8 cellular contexts compared by ENCODE assay signal in the genomic region with DNA sequence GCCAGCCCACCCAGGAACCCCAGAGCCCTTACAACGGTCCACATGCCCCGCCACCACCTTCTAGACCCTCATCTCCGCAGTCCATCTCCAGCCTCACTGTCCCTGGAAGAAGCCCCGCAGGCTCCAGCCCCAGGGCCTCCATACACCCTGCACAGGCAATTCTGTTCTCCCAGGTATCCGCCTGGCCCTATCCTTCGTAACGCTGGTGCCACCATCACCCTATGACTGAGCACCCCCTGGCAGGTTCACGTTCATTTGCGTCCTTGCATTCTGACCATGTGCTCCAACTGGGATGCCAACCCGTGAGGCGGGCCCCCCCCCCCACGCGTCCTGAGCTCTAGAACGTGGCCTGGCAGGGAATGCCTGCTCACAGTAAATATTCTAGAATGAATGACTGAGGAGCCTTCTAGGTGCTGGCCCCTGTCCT. TPM values are rescaled to one million over a fixed set of nuclear protein-coding genes. Genes with fewer than 3 reads are reported as not detected.
A peak's percentile ranks its signal among the peaks of the same experiment; 100 is the strongest.
DNase-seq lines count a peak whose midpoint lies in the region; ATAC-seq and TF ChIP-seq lines count a peak whose summit lies in the region.

No MANE protein-coding gene starts in this region.

- H3K4me2 ChIP-seq in GM23338, result peak overlapping the region; percentile 65

- H3K9me3 Mint-ChIP-seq in GM23338, result peaks cover 5% of the 10 kb centered on the region; the same call in 2 of the 3 replicates

- H3K27ac ChIP-seq in GM23338 (ENCODE audit: low read depth) (no peak overlapping the region), foreskin keratinocyte (peak overlapping the region; percentile 89)

- H3K4me1 ChIP-seq in GM23338 (ENCODE audit: insufficient read depth), result peaks cover 30% of the 10 kb centered on the region
- peaks cover 7% of the 10 kb centered on the region for H3K4me1 ChIP-seq in foreskin keratinocyte

- H3K27me3 ChIP-seq in GM23338 (ENCODE audit: insufficient read depth) (0 out of 2 replicates have a peak, but pooled peaks cover 3% of the 10 kb centered on the region), foreskin keratinocyte (no peaks in the 10 kb centered on the region)

- 0 out of 2 replicates have a peak, but pooled peaks cover 5% of the 10 kb centered on the region for H3K36me3 ChIP-seq in GM23338 (ENCODE audit: insufficient read depth)

- peaks cover 6% of the 10 kb centered on the region; the same call in 1 of the 3 replicates for H3K36me3 Mint-ChIP-seq in GM23338 (ENCODE audit: low read depth)

- peak overlapping the region; percentile 67 for H2AFZ ChIP-seq in GM23338

- H3K9me2 ChIP-seq in GM23338 (ENCODE audit: insufficient read depth), result no peaks in the 10 kb centered on the region

- H3K4me3 Mint-ChIP-seq in GM23338, result peak overlapping the region; percentile 61

- no peak for TF ChIP-seq CTCF in GM23338 (conservative IDR thresholded peaks at IDR 0.05; ENCODE audit: low read depth in 2 of 2)
- TF ChIP-seq CTCF in WI38 (IDR thresholded peaks at IDR 0.05; ENCODE audit: low read depth, low read length), result no peak
- TF ChIP-seq CTCF in foreskin keratinocyte (conservative IDR thresholded peaks at IDR 0.05), result no peak

- ATAC-seq in GM23338, result peak; percentile 3; the same call in 2 of the 3 replicates
- ATAC-seq in foreskin keratinocyte, result no peak
- no peak for ATAC-seq in GM21825 (IDR thresholded peaks at IDR 0.05; ENCODE audit: unreplicated experiment)
- no peak for ATAC-seq in HG03521 (IDR thresholded peaks at IDR 0.05; ENCODE audit: unreplicated experiment)

- H4K20me1 ChIP-seq in GM23338 (replicated peaks; ENCODE audit: insufficient read depth), result no peaks in the 10 kb centered on the region

- peaks cover 25% of the 10 kb centered on the region for H3K27me3 Mint-ChIP-seq in GM23338 (ENCODE audit: insufficient read depth, low read depth, poor library complexity)

- H3K79me2 ChIP-seq in GM23338 (replicated peaks; ENCODE audit: insufficient read depth), result peaks cover 33% of the 10 kb centered on the region

- H3K4me3 ChIP-seq in GM23338 (peak overlapping the region; percentile 88; the same call in 1 of the 2 replicates), WI38 (ENCODE audit: low read depth, low read length) (peak overlapping the region; percentile 34), skeletal muscle cell (ENCODE audit: low read depth, low read length) (peak overlapping the region; percentile 35)

- H3K27ac Mint-ChIP-seq in GM23338, result peak overlapping the region; percentile 83

- peaks cover 27% of the 10 kb centered on the region for H3K4me1 Mint-ChIP-seq in GM23338

- 0 out of 2 replicates have a peak, but pooled peaks cover 9% of the 10 kb centered on the region for H3F3A ChIP-seq in GM23338 (replicated peaks; ENCODE audit: low read depth)

- no peak for DNase-seq in GM23338 (ENCODE audit: low spot score)
- DNase-seq in foreskin keratinocyte, result no peak
- no peak for DNase-seq in skeletal muscle cell (ENCODE audit: low read depth)
- DNase-seq in NOMO-1 treated with DMSO at 0.1 percent for 48 hours (lab: John Stamatoyannopoulos, UW; ENCODE audit: unreplicated experiment), result no peak
- no peak for DNase-seq in COR-L47 (lab: John Stamatoyannopoulos, UW)

TF ChIP-seq in GM23338, 12 proteins besides CTCF, POLR2A, EP300 and RAD21 (continues in another document):
- TF ChIP-seq ZNF114 (CRISPR knock-in tag; IDR thresholded peaks at IDR 0.05) (no peak), STAT1 (IDR thresholded peaks at IDR 0.05; ENCODE audit: unreplicated experiment) (no peak), ZNF462 (CRISPR knock-in tag; IDR thresholded peaks at IDR 0.05) (no peak), EZH2 (IDR thresholded peaks at IDR 0.05; ENCODE audit: low read depth, unreplicated experiment) (no peak)
- TF ChIP-seq, protein P1, sequence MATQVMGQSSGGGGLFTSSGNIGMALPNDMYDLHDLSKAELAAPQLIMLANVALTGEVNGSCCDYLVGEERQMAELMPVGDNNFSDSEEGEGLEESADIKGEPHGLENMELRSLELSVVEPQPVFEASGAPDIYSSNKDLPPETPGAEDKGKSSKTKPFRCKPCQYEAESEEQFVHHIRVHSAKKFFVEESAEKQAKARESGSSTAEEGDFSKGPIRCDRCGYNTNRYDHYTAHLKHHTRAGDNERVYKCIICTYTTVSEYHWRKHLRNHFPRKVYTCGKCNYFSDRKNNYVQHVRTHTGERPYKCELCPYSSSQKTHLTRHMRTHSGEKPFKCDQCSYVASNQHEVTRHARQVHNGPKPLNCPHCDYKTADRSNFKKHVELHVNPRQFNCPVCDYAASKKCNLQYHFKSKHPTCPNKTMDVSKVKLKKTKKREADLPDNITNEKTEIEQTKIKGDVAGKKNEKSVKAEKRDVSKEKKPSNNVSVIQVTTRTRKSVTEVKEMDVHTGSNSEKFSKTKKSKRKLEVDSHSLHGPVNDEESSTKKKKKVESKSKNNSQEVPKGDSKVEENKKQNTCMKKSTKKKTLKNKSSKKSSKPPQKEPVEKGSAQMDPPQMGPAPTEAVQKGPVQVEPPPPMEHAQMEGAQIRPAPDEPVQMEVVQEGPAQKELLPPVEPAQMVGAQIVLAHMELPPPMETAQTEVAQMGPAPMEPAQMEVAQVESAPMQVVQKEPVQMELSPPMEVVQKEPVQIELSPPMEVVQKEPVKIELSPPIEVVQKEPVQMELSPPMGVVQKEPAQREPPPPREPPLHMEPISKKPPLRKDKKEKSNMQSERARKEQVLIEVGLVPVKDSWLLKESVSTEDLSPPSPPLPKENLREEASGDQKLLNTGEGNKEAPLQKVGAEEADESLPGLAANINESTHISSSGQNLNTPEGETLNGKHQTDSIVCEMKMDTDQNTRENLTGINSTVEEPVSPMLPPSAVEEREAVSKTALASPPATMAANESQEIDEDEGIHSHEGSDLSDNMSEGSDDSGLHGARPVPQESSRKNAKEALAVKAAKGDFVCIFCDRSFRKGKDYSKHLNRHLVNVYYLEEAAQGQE (IDR thresholded peaks at IDR 0.05; ENCODE audit: unreplicated experiment), result no peak

RNA-seq across cellular contexts. Expression of gene SCARB1, which starts 0.7 kb away (rescaled TPM):
- 49.3 and 62.5 TPM in 2 replicates for total RNA-seq in GM23338 (2014; rRNA removed; shearing (Covaris generic))
- polyA plus RNA-seq in GM23338 (2016; fragmentation: Nextera tagmentation; extraction: Ambion mirVana) (31.0 TPM in 2 replicates), foreskin keratinocyte (69.5 and 69.7 TPM in 2 replicates)
- total RNA-seq in foreskin keratinocyte, result 48.4 and 52.1 TPM in 2 replicates

RNA-seq across cellular contexts. Expression of gene UBC, which starts 50.1 kb away (rescaled TPM):
- total RNA-seq in GM23338 (2014; rRNA removed; shearing (Covaris generic)), result 665 and 754 TPM in 2 replicates
- 511 and 519 TPM in 2 replicates for polyA plus RNA-seq in GM23338 (2016; fragmentation: Nextera tagmentation; extraction: Ambion mirVana)
- total RNA-seq in foreskin keratinocyte, result 1,251 and 1,486 TPM in 2 replicates
- polyA plus RNA-seq in foreskin keratinocyte, result 1,048 and 1,182 TPM in 2 replicates

Comparison
In these comparisons a context has a peak if more than half of its experiments do, and no peak if none do; other contexts are left out.
1. H3K4me3 ChIP-seq: peak in every context shown above with its lines; median percentile 88 in GM23338; 35 in skeletal muscle cell; 34 in WI38.